8 cellular contexts compared by ENCODE assay signal in the genomic region with DNA sequence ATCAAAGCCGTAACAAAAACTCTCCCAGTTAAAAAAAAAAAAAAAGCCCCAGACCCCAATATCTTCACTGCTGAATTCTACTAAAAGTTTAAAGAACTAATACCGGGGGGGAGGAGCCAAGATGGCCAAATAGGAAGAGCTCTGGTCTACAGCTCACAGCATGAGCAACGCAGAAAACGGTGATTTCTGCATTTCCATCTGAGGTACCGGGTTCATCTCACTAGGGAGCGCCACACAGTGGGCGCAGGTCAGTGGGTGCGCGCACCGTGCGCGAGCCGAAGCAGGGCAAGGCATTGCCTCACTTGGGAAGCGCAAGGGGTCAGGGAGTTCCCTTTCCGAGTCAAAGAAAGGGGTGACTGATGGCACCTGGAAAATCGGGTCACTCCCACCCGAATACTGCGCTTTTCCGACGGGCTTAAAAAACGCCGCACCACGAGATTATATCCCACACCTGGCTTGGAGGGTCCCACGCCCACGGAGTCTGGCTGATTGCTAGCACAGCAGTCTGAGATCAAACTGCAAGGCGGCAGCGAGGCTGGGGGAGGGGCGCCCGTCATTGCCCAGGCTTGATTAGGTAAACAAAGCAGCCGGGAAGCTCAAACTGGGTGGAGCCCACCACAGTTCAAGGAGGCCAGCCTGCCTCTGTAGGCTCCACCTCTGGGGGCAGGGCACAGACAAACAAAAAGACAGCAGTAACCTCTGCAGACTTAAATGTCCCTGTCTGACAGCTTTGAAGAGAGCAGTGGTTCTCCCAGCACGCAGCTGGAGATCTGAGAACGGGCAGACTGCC.
DNase-seq lines count a peak whose midpoint lies in the region; TF ChIP-seq lines count a peak whose summit lies in the region.
"Not testable (repeated sequence)": the region's sequence is repeated elsewhere in the genome, so short reads cannot be mapped to it uniquely, and the experiment has no call there.

No MANE protein-coding gene starts in this region.

- H3F3A ChIP-seq in smooth muscle cell (ENCODE audit: low read depth), result not testable (repeated sequence)

- in situ Hi-C loops in HAP-1 (cut with MboI; ENCODE audit: low sequenced_read_pairs), result not testable (repeated sequence)

- peaks cover 11% of the 10 kb centered on the region for H3K4me1 Mint-ChIP-seq in nephron progenitor cell

- intact Hi-C loops in breast epithelium (cut with DNase I; ENCODE audit: low total_unique reads); esophagus squamous epithelium (cut with DNase I): not testable (repeated sequence)

- peaks cover 10% of the 10 kb centered on the region for H3K36me3 Mint-ChIP-seq in nephron progenitor cell (ENCODE audit: low read depth)

- H2AFZ ChIP-seq in smooth muscle cell (ENCODE audit: low read depth), result peak overlapping the region; percentile 90

- 9 to 32% methylated on average over 12 to 17 of the region's 32 CpGs for WGBS in esophagus squamous epithelium, 2 donors
- 3% methylated on average over 30 of the region's 32 CpGs for WGBS in smooth muscle cell (ENCODE audit: low lambda C conversion rate)

- H4K20me1 ChIP-seq in smooth muscle cell (ENCODE audit: low read depth), result not testable (repeated sequence)

- H3K79me2 ChIP-seq in smooth muscle cell (ENCODE audit: low read depth), result not testable (repeated sequence)

- H3K9me3 Mint-ChIP-seq in nephron progenitor cell, result peaks cover 31% of the 10 kb centered on the region

- H3K27me3 ChIP-seq in HAP-1 (ENCODE audit: low read depth); breast epithelium; esophagus squamous epithelium; smooth muscle cell (ENCODE audit: low read depth): not testable (repeated sequence)

- H3K4me3 ChIP-seq in HAP-1 (peak overlapping the region; percentile 35), breast epithelium (peak overlapping the region; percentile 15 to 59 (median 34)), esophagus squamous epithelium (peak overlapping the region; percentile 12 to 58 (median 39)), iPS-18c (ENCODE audit: insufficient read depth, low read depth, low read length) (peak overlapping the region; percentile 56), smooth muscle cell (peak overlapping the region; percentile 63)

- H3K27ac ChIP-seq in 22Rv1; breast epithelium; esophagus squamous epithelium; smooth muscle cell (ENCODE audit: low read depth): not testable (repeated sequence)

- not testable (repeated sequence) for H3K4me1 ChIP-seq in HAP-1; breast epithelium; esophagus squamous epithelium; smooth muscle cell (ENCODE audit: low read depth)

- peak overlapping the region; percentile 79 for H3K4me2 ChIP-seq in smooth muscle cell

- not testable (repeated sequence) for H3K36me3 ChIP-seq in HAP-1 (replicated peaks); breast epithelium; esophagus squamous epithelium; smooth muscle cell (ENCODE audit: low read depth)

- not testable (repeated sequence) for H3K9me3 ChIP-seq in HAP-1; breast epithelium; esophagus squamous epithelium; iPS-18c (ENCODE audit: control insufficient read depth, insufficient read depth, low read length); smooth muscle cell (replicated peaks; ENCODE audit: low read depth)

- not testable (repeated sequence) for H3K9ac ChIP-seq in smooth muscle cell (ENCODE audit: low read depth)

- TF ChIP-seq POLR2A in breast epithelium (IDR thresholded peaks at IDR 0.05); esophagus squamous epithelium (IDR thresholded peaks at IDR 0.05): not testable (repeated sequence)

- peak overlapping the region; percentile 7 for H3K27ac Mint-ChIP-seq in nephron progenitor cell

- TF ChIP-seq CTCF in 22Rv1 (IDR thresholded peaks at IDR 0.05), result peak; percentile 41; the same call in 1 of the 2 replicates
- TF ChIP-seq CTCF in breast epithelium (IDR thresholded peaks at IDR 0.05); esophagus squamous epithelium (IDR thresholded peaks at IDR 0.05); smooth muscle cell (IDR thresholded peaks at IDR 0.05; ENCODE audit: borderline replicate concordance, insufficient read depth, poor library complexity, severe bottlenecking): not testable (repeated sequence)
- peak; percentile 19 for TF ChIP-seq CTCF in nephron progenitor cell (IDR thresholded peaks at IDR 0.05)

- H3K4me3 Mint-ChIP-seq in nephron progenitor cell, result peak overlapping the region; percentile 86

- DNase-seq in HAP-1 (ENCODE audit: low spot score in 2 of 2) (peak; percentile 46 to 70), NCI-H510A treated with DMSO at 0.1 percent for 48 hours (lab: John Stamatoyannopoulos, UW) (peak; percentile 54), nephron progenitor cell (peak; percentile 31)
- not testable (repeated sequence) for DNase-seq in breast epithelium (ENCODE audit: low spot score in 2 of 2); esophagus squamous epithelium (lab: John Stamatoyannopoulos, UW); smooth muscle cell (lab: John Stamatoyannopoulos, UW; ENCODE audit: unreplicated experiment)

- not testable (repeated sequence) for H3K27me3 Mint-ChIP-seq in nephron progenitor cell (ENCODE audit: low read depth, poor library complexity)
